Comparison of ENCODE assay signal across 17 cellular contexts in the genomic region with DNA sequence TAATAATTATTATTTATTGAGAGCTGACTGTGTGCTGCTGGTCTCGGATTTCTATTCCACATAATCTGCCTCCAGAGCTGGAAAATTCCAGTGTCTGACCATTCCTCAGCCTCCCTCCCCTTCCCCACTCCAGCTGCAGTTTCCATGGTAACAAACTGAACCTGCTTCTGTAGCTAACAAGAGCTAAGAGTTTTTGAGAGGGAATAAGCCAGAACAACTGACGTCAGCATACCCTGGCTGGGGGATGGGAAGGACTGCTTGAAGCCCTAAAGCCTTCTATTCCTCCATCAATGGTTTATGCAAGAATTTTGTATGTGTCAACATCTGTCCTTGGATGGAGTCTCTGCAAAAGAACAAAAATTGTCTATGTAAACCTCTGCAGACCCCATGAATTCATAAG. TPM values are rescaled to one million over a fixed set of nuclear protein-coding genes. Genes with fewer than 3 reads are reported as not detected.
DNase-seq lines count a peak whose midpoint lies in the region; ATAC-seq and TF ChIP-seq lines count a peak whose summit lies in the region.
"Had no signal": no experiment of that assay in that cellular context is flagged by ENCODE, and none has a peak within 500 bp of the region (broad histone marks: within the 10 kb centered on the region; RNA-seq: fewer than 3 reads in every experiment).

No MANE protein-coding gene starts in this region.

- TF ChIP-seq CTCF in type B pancreatic cell (conservative IDR thresholded peaks at IDR 0.05): no peak
- TF ChIP-seq CTCF in GM13977 (IDR thresholded peaks at IDR 0.05; ENCODE audit: extremely low read depth, insufficient read depth, missing control alignments): no peak

- in situ Hi-C loops in GM13977 (cut with MboI; ENCODE audit: low pct_unique_long_range_greater_than_20kb, low sequenced_read_pairs, unreplicated experiment): no loop called here

- DNase-seq in DMS79 (lab: John Stamatoyannopoulos, UW): peak; percentile 9
- DNase-seq in NCI-H2227 (lab: John Stamatoyannopoulos, UW; ENCODE audit: unreplicated experiment): peak; percentile 97
- DNase-seq in globus pallidus (ENCODE audit: low spot score): peak; percentile 1
- peak; percentile 25 for DNase-seq in occipital lobe (lab: John Stamatoyannopoulos, UW)
- no peak for DNase-seq in type B pancreatic cell (ENCODE audit: extremely low spot score, unreplicated experiment)
- no peak for DNase-seq in GM13977 (ENCODE audit: low spot score)
- DNase-seq: C1 segment of cervical spinal cord; CD8-positive, alpha-beta memory T cell; DND-41; H9; MV-4-11; NCI-H1930; NCI-H510A treated with DMSO at 0.1 percent for 48 hours; SJCRH30 had no signal

- H3K4me3 Mint-ChIP-seq in activated T-helper 17 cell treated with anti-CD3 and anti-CD28 coated beads, Interleukin-2, amount 50 U/mL, for 72 hours: no peak overlapping the region
- no peak overlapping the region for H3K4me3 Mint-ChIP-seq in type B pancreatic cell
- H3K4me3 Mint-ChIP-seq: CD8-positive, alpha-beta memory T cell; H9 had no signal

- no peak for ATAC-seq in activated T-helper 17 cell treated with anti-CD3 and anti-CD28 coated beads, Interleukin-2, amount 50 U/mL, for 72 hours (replicated peaks)
- ATAC-seq: HepG2 had no signal

- peaks cover 23% of the 10 kb centered on the region for H3K9me3 Mint-ChIP-seq in activated T-helper 17 cell treated with anti-CD3 and anti-CD28 coated beads, Interleukin-2, amount 50 U/mL, for 72 hours
- H3K9me3 Mint-ChIP-seq in type B pancreatic cell: peaks cover 12% of the 10 kb centered on the region

- H3K27me3 Mint-ChIP-seq in activated T-helper 17 cell treated with anti-CD3 and anti-CD28 coated beads, Interleukin-2, amount 50 U/mL, for 72 hours: no peaks in the 10 kb centered on the region
- H3K27me3 Mint-ChIP-seq in type B pancreatic cell: no peaks in the 10 kb centered on the region

- H3K4me1 Mint-ChIP-seq in activated T-helper 17 cell treated with anti-CD3 and anti-CD28 coated beads, Interleukin-2, amount 50 U/mL, for 72 hours: no peaks in the 10 kb centered on the region
- H3K4me1 Mint-ChIP-seq in type B pancreatic cell (ENCODE audit: unreplicated experiment): no peaks in the 10 kb centered on the region
- H3K4me1 Mint-ChIP-seq: CD8-positive, alpha-beta memory T cell; H9 had no signal

- no peak overlapping the region for H3K27ac Mint-ChIP-seq in activated T-helper 17 cell treated with anti-CD3 and anti-CD28 coated beads, Interleukin-2, amount 50 U/mL, for 72 hours
- H3K27ac Mint-ChIP-seq in type B pancreatic cell: no peak overlapping the region
- H3K27ac Mint-ChIP-seq: CD8-positive, alpha-beta memory T cell; H9 had no signal

- H3K36me3 Mint-ChIP-seq in activated T-helper 17 cell treated with anti-CD3 and anti-CD28 coated beads, Interleukin-2, amount 50 U/mL, for 72 hours (ENCODE audit: low read depth): no peaks in the 10 kb centered on the region
- no peaks in the 10 kb centered on the region for H3K36me3 Mint-ChIP-seq in type B pancreatic cell
- H3K36me3 Mint-ChIP-seq: CD8-positive, alpha-beta memory T cell had no signal

RNA-seq across cellular contexts. Expression of a gene that starts 26.0 kb away (rescaled TPM):
- total RNA-seq in occipital lobe (62.5 TPM), type B pancreatic cell (ENCODE audit: low replicate concordance) (not detected in 2 replicates)
- under 1 TPM in 1 of 2 donors, not detected in 1; 0.04 TPM for total RNA-seq in activated T-helper 17 cell treated with anti-CD3 and anti-CD28 coated beads, Interleukin-2, amount 50 U/mL, for 72 hours
- total RNA-seq: CD8-positive, alpha-beta memory T cell; H9 had no signal

RNA-seq across cellular contexts. Expression of a gene that starts 26.0 kb away (rescaled TPM):
- total RNA-seq in occipital lobe: 1.7 TPM
- not detected for total RNA-seq in activated T-helper 17 cell treated with anti-CD3 and anti-CD28 coated beads, Interleukin-2, amount 50 U/mL, for 72 hours
- not detected in 2 replicates for total RNA-seq in type B pancreatic cell (ENCODE audit: low replicate concordance)
- total RNA-seq: CD8-positive, alpha-beta memory T cell; G401; H9 had no signal

Comparison
In these comparisons a context has a peak if more than half of its experiments do, and no peak if none do; other contexts are left out.
1. DNase-seq: peak in DMS79 (single experiment), NCI-H2227 (single experiment), globus pallidus (single experiment) and occipital lobe (single experiment); none in type B pancreatic cell (single experiment) and GM13977 (single experiment).
2. RNA of a gene that starts 26.0 kb away (total RNA-seq): 62.5 TPM in occipital lobe (single experiment); 0.04 TPM in activated T-helper 17 cell treated with anti-CD3 and anti-CD28 coated beads, Interleukin-2, amount 50 U/mL, for 72 hours and not detected in type B pancreatic cell; every median in the first group is over 10 times any median in the second.